Comparison of ENCODE assay signal across 1 cellular context in genomic region chr16:89490386-89491237, GRCh38.
TF ChIP-seq lines count a peak whose summit lies in the region.

TSS of gene ANKRD11 (minus strand) at chr16:89490561. CDS start at chr16:89317019, 173,542 bp downstream.

TF ChIP-seq in HepG2, 621 proteins besides CTCF, POLR2A, EP300 and RAD21 (continued from another document and continues in another):
- TF ChIP-seq, protein P1, sequence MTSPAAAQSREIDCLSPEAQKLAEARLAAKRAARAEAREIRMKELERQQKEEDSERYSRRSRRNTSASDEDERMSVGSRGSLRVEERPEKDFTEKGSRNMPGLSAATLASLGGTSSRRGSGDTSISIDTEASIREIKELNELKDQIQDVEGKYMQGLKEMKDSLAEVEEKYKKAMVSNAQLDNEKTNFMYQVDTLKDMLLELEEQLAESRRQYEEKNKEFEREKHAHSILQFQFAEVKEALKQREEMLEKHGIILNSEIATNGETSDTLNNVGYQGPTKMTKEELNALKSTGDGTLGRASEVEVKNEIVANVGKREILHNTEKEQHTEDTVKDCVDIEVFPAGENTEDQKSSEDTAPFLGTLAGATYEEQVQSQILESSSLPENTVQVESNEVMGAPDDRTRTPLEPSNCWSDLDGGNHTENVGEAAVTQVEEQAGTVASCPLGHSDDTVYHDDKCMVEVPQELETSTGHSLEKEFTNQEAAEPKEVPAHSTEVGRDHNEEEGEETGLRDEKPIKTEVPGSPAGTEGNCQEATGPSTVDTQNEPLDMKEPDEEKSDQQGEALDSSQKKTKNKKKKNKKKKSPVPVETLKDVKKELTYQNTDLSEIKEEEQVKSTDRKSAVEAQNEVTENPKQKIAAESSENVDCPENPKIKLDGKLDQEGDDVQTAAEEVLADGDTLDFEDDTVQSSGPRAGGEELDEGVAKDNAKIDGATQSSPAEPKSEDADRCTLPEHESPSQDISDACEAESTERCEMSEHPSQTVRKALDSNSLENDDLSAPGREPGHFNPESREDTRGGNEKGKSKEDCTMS (CRISPR knock-in tag; conservative IDR thresholded peaks at IDR 0.05): no peak
- TF ChIP-seq ATF7 (IDR thresholded peaks at IDR 0.05): no peak; the same call in 1 of the 2 replicates
- no peak for TF ChIP-seq ATF7 (CRISPR knock-in tag; IDR thresholded peaks at IDR 0.05)
- TF ChIP-seq TOE1 (CRISPR knock-in tag; IDR thresholded peaks at IDR 0.05): no peak
- no peak for TF ChIP-seq RORA (CRISPR knock-in tag; IDR thresholded peaks at IDR 0.05)
- TF ChIP-seq SAP130 (CRISPR knock-in tag; IDR thresholded peaks at IDR 0.05; ENCODE audit: low read depth): peak; percentile 99
- peak; percentile 80 for TF ChIP-seq ZFX (CRISPR knock-in tag; IDR thresholded peaks at IDR 0.05; ENCODE audit: low read depth)
- TF ChIP-seq, protein P2, sequence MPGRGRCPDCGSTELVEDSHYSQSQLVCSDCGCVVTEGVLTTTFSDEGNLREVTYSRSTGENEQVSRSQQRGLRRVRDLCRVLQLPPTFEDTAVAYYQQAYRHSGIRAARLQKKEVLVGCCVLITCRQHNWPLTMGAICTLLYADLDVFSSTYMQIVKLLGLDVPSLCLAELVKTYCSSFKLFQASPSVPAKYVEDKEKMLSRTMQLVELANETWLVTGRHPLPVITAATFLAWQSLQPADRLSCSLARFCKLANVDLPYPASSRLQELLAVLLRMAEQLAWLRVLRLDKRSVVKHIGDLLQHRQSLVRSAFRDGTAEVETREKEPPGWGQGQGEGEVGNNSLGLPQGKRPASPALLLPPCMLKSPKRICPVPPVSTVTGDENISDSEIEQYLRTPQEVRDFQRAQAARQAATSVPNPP (CRISPR knock-in tag; IDR thresholded peaks at IDR 0.05): no peak
- TF ChIP-seq SOX5 (CRISPR knock-in tag; IDR thresholded peaks at IDR 0.05; ENCODE audit: borderline replicate concordance): peak; percentile 14; the same call in 1 of the 2 replicates
- TF ChIP-seq, protein P3, sequence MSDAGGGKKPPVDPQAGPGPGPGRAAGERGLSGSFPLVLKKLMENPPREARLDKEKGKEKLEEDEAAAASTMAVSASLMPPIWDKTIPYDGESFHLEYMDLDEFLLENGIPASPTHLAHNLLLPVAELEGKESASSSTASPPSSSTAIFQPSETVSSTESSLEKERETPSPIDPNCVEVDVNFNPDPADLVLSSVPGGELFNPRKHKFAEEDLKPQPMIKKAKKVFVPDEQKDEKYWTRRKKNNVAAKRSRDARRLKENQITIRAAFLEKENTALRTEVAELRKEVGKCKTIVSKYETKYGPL (CRISPR knock-in tag; IDR thresholded peaks at IDR 0.05): no peak
- no peak for TF ChIP-seq ZBTB2 (CRISPR knock-in tag; IDR thresholded peaks at IDR 0.05; ENCODE audit: low read depth)
- no peak for TF ChIP-seq ZNF691 (CRISPR knock-in tag; IDR thresholded peaks at IDR 0.05; ENCODE audit: borderline replicate concordance, low read depth)
- TF ChIP-seq ZNF362 (CRISPR knock-in tag; IDR thresholded peaks at IDR 0.05; ENCODE audit: borderline replicate concordance): no peak
- TF ChIP-seq ZBTB20 (CRISPR knock-in tag; IDR thresholded peaks at IDR 0.05; ENCODE audit: borderline replicate concordance, low read depth): no peak
- peak; percentile 74; the same call in 1 of the 2 replicates for TF ChIP-seq ZNF792 (CRISPR knock-in tag; IDR thresholded peaks at IDR 0.05)
- no peak for TF ChIP-seq SRSF9 (IDR thresholded peaks at IDR 0.05; ENCODE audit: borderline replicate concordance, insufficient read depth, low read depth, low read length, poor library complexity, severe bottlenecking)
- peak; percentile 54; the same call in 1 of the 2 replicates for TF ChIP-seq RXRB (CRISPR knock-in tag; IDR thresholded peaks at IDR 0.05; ENCODE audit: borderline replicate concordance)
- TF ChIP-seq KMT2A (CRISPR knock-in tag; IDR thresholded peaks at IDR 0.05): peak; percentile 96
- TF ChIP-seq ELF3 (CRISPR knock-in tag; IDR thresholded peaks at IDR 0.05): peak; percentile 29; the same call in 1 of the 2 replicates
- TF ChIP-seq, protein P4, sequence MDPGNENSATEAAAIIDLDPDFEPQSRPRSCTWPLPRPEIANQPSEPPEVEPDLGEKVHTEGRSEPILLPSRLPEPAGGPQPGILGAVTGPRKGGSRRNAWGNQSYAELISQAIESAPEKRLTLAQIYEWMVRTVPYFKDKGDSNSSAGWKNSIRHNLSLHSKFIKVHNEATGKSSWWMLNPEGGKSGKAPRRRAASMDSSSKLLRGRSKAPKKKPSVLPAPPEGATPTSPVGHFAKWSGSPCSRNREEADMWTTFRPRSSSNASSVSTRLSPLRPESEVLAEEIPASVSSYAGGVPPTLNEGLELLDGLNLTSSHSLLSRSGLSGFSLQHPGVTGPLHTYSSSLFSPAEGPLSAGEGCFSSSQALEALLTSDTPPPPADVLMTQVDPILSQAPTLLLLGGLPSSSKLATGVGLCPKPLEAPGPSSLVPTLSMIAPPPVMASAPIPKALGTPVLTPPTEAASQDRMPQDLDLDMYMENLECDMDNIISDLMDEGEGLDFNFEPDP (CRISPR knock-in tag; conservative IDR thresholded peaks at IDR 0.05): no peak
- TF ChIP-seq ZKSCAN8 (CRISPR knock-in tag; IDR thresholded peaks at IDR 0.05; ENCODE audit: borderline replicate concordance): no peak
- TF ChIP-seq, protein P5, sequence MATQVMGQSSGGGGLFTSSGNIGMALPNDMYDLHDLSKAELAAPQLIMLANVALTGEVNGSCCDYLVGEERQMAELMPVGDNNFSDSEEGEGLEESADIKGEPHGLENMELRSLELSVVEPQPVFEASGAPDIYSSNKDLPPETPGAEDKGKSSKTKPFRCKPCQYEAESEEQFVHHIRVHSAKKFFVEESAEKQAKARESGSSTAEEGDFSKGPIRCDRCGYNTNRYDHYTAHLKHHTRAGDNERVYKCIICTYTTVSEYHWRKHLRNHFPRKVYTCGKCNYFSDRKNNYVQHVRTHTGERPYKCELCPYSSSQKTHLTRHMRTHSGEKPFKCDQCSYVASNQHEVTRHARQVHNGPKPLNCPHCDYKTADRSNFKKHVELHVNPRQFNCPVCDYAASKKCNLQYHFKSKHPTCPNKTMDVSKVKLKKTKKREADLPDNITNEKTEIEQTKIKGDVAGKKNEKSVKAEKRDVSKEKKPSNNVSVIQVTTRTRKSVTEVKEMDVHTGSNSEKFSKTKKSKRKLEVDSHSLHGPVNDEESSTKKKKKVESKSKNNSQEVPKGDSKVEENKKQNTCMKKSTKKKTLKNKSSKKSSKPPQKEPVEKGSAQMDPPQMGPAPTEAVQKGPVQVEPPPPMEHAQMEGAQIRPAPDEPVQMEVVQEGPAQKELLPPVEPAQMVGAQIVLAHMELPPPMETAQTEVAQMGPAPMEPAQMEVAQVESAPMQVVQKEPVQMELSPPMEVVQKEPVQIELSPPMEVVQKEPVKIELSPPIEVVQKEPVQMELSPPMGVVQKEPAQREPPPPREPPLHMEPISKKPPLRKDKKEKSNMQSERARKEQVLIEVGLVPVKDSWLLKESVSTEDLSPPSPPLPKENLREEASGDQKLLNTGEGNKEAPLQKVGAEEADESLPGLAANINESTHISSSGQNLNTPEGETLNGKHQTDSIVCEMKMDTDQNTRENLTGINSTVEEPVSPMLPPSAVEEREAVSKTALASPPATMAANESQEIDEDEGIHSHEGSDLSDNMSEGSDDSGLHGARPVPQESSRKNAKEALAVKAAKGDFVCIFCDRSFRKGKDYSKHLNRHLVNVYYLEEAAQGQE (IDR thresholded peaks at IDR 0.05; ENCODE audit: borderline replicate concordance in 1 of 2, low read depth in 1 of 2, low read length in 2 of 2): peak in 1 of 2 experiments; percentile 58; a peak in 1 of 4 replicates
- no peak for TF ChIP-seq IKZF1 (IDR thresholded peaks at IDR 0.05)
- TF ChIP-seq FOSL2 (CRISPR knock-in tag; IDR thresholded peaks at IDR 0.05): no peak
- peak; percentile 61 for TF ChIP-seq BORCS8-MEF2B (CRISPR knock-in tag; IDR thresholded peaks at IDR 0.05)
- TF ChIP-seq, protein P6, sequence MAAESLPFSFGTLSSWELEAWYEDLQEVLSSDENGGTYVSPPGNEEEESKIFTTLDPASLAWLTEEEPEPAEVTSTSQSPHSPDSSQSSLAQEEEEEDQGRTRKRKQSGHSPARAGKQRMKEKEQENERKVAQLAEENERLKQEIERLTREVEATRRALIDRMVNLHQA (CRISPR knock-in tag; IDR thresholded peaks at IDR 0.05): no peak
- no peak for TF ChIP-seq ZNF530 (CRISPR knock-in tag; IDR thresholded peaks at IDR 0.05; ENCODE audit: low read depth)
- TF ChIP-seq, protein P7, sequence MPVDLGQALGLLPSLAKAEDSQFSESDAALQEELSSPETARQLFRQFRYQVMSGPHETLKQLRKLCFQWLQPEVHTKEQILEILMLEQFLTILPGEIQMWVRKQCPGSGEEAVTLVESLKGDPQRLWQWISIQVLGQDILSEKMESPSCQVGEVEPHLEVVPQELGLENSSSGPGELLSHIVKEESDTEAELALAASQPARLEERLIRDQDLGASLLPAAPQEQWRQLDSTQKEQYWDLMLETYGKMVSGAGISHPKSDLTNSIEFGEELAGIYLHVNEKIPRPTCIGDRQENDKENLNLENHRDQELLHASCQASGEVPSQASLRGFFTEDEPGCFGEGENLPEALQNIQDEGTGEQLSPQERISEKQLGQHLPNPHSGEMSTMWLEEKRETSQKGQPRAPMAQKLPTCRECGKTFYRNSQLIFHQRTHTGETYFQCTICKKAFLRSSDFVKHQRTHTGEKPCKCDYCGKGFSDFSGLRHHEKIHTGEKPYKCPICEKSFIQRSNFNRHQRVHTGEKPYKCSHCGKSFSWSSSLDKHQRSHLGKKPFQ (CRISPR knock-in tag; IDR thresholded peaks at IDR 0.05; ENCODE audit: insufficient replicate concordance): peak; percentile 63
- TF ChIP-seq ZFP36L1 (CRISPR knock-in tag; IDR thresholded peaks at IDR 0.05): peak; percentile 69; the same call in 1 of the 2 replicates
- TF ChIP-seq NKX3-1 (CRISPR knock-in tag; IDR thresholded peaks at IDR 0.05): peak; percentile 39; the same call in 1 of the 2 replicates
- TF ChIP-seq ZNF20 (CRISPR knock-in tag; IDR thresholded peaks at IDR 0.05): no peak
- peak; percentile 56; the same call in 1 of the 2 replicates for TF ChIP-seq CCDC6 (CRISPR knock-in tag; IDR thresholded peaks at IDR 0.05)
- no peak for TF ChIP-seq STAT6 (CRISPR knock-in tag; IDR thresholded peaks at IDR 0.05; ENCODE audit: borderline replicate concordance)
- 0 out of 2 replicates have a peak, but pooled peaks have one; percentile 61 for TF ChIP-seq AKAP8 (CRISPR knock-in tag; IDR thresholded peaks at IDR 0.05)
- peak; percentile 86 for TF ChIP-seq PHF20 (CRISPR knock-in tag; IDR thresholded peaks at IDR 0.05)
- TF ChIP-seq AGO1 (IDR thresholded peaks at IDR 0.05; ENCODE audit: low read depth, low read length, poor library complexity, severe bottlenecking): peak; percentile 79
- TF ChIP-seq MYC (CRISPR knock-in tag; IDR thresholded peaks at IDR 0.05; ENCODE audit: borderline replicate concordance): peak; percentile 63
- TF ChIP-seq STAT5B (CRISPR knock-in tag; IDR thresholded peaks at IDR 0.05): 0 out of 2 replicates have a peak, but pooled peaks have one; percentile 63
- no peak for TF ChIP-seq TRIM24 (CRISPR knock-in tag; IDR thresholded peaks at IDR 0.05)
- TF ChIP-seq SMAD9 (CRISPR knock-in tag; IDR thresholded peaks at IDR 0.05): no peak
- peak; percentile 70; the same call in 1 of the 2 replicates for TF ChIP-seq RFXANK (CRISPR knock-in tag; IDR thresholded peaks at IDR 0.05)
- no peak for TF ChIP-seq SMYD3 (CRISPR knock-in tag; IDR thresholded peaks at IDR 0.05)
- TF ChIP-seq PAWR (CRISPR knock-in tag; IDR thresholded peaks at IDR 0.05; ENCODE audit: borderline replicate concordance): no peak
- TF ChIP-seq ZBTB3 (CRISPR knock-in tag; IDR thresholded peaks at IDR 0.05; ENCODE audit: borderline replicate concordance, low read depth): no peak
- no peak for TF ChIP-seq ZNF720 (CRISPR knock-in tag; IDR thresholded peaks at IDR 0.05)
- TF ChIP-seq MED1 (CRISPR knock-in tag; IDR thresholded peaks at IDR 0.05): peak; percentile 47; the same call in 1 of the 2 replicates
- peak; percentile 51 for TF ChIP-seq HDAC2 (CRISPR knock-in tag; IDR thresholded peaks at IDR 0.05)
- peak; percentile 46 for TF ChIP-seq SKI (IDR thresholded peaks at IDR 0.05; ENCODE audit: partially characterized antibody)
- TF ChIP-seq PAF1 (CRISPR knock-in tag; IDR thresholded peaks at IDR 0.05): no peak
- TF ChIP-seq KLF9 (CRISPR knock-in tag; IDR thresholded peaks at IDR 0.05; ENCODE audit: low read depth): no peak; the same call in 1 of the 2 replicates
